ENCODE assay signal across 12 cellular contexts in the genomic region with DNA sequence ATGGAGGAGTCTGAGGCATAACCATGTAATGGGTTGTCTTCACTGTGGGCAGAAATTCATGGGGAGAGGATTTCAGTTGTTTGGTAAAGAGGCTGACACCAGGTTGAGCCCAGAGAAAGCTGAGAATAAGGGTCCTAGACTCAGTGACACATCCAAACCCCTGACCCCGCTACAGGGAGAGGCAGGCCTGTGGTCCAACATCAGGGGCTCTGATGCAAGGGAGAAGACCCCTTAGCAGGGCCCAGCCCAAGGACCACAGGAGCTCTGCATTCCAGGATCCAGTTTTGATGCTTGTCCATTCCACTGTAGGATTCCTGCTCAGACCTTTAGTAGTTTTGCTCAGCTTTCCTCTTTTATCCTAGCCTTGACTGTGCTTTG. TPM values are rescaled to one million over a fixed set of nuclear protein-coding genes. Genes with fewer than 3 reads are reported as not detected.
A peak's percentile ranks its signal among the peaks of the same experiment; 100 is the strongest.
DNase-seq lines count a peak whose midpoint lies in the region; ATAC-seq, FAIRE-seq and TF ChIP-seq lines count a peak whose summit lies in the region.
"Had no signal": no experiment of that assay in that cellular context is flagged by ENCODE, and none has a peak within 500 bp of the region (broad histone marks: within the 10 kb centered on the region; RNA-seq: fewer than 3 reads in every experiment).

No MANE protein-coding gene starts in this region.

- SMC1A ChIA-PET in GM12878 (lab: Charles Lee; ENCODE audit: uncharacterized antibody, unreplicated experiment) = interaction anchor here (0.9 to 5.7 kb wide), 9 partner anchors 13 to 145 kb away, joined by 3 to 142 read pairs (median 5); a partner anchor contains a TSS

- H3K27me3 ChIP-seq in Loucy (ENCODE audit: insufficient read depth, low read length, poor library complexity, severe bottlenecking) (peaks cover 12% of the 10 kb centered on the region), GM12878 (replicated peaks in 1 of 2; ENCODE audit: control insufficient read depth in 2 of 2, insufficient read depth in 2 of 2, low read length in 1 of 2) (no peaks in the 10 kb centered on the region), smooth muscle cell (ENCODE audit: low read depth) (no peaks in the 10 kb centered on the region), SJCRH30 (no peaks in the 10 kb centered on the region)
- H3K27me3 ChIP-seq: ovary had no signal

- no peak for TF ChIP-seq RAD21 in GM12878 (IDR thresholded peaks at IDR 0.05; ENCODE audit: insufficient read depth, low read depth, low read length)

- H3K36me3 ChIP-seq in Loucy (ENCODE audit: insufficient read depth, low read length) (no peaks in the 10 kb centered on the region; the same call in 1 of the 2 replicates), GM12878 (ENCODE audit: control insufficient read depth in 2 of 2, insufficient read depth in 2 of 2, low read length in 1 of 2) (peaks cover 4 to 6% of the 10 kb centered on the region in 2 experiments; a peak in 3 of 4 replicates), smooth muscle cell (ENCODE audit: low read depth) (no peaks in the 10 kb centered on the region), SJCRH30 (no peaks in the 10 kb centered on the region)
- H3K36me3 ChIP-seq: ovary had no signal

- H3K79me2 ChIP-seq in Loucy (ENCODE audit: insufficient read depth, low read length) (no peaks in the 10 kb centered on the region), GM12878 (ENCODE audit: control insufficient read depth, insufficient read depth, low read length) (no peaks in the 10 kb centered on the region; the same call in 1 of the 2 replicates), smooth muscle cell (ENCODE audit: low read depth) (no peaks in the 10 kb centered on the region)

- H3K4me1 ChIP-seq in Loucy (ENCODE audit: insufficient read depth, low read length, poor library complexity, severe bottlenecking) (peaks cover 51% of the 10 kb centered on the region), GM12878 (ENCODE audit: control insufficient read depth, insufficient read depth, low read length) (peaks cover 53% of the 10 kb centered on the region), smooth muscle cell (ENCODE audit: low read depth) (no peaks in the 10 kb centered on the region), SJCRH30 (no peaks in the 10 kb centered on the region)

- peaks cover 11% of the 10 kb centered on the region for H3K9me3 Mint-ChIP-seq in activated CD4-positive, alpha-beta T cell treated with anti-CD3 and anti-CD28 coated beads, Interleukin-2, amount 10 ng/mL, durations not matched to agents 24 days and 14 days

- TF ChIP-seq CTCF in Loucy (conservative IDR thresholded peaks at IDR 0.05; ENCODE audit: low read length) (no peak), GM12878 (IDR thresholded peaks at IDR 0.05 in 2 of 3, conservative IDR thresholded peaks at IDR 0.05 in 1 of 3; ENCODE audit: control insufficient read depth in 2 of 3, extremely low read depth in 1 of 3, insufficient read depth in 1 of 3, low read depth in 3 of 3, low read length in 3 of 3) (no peak), smooth muscle cell (IDR thresholded peaks at IDR 0.05; ENCODE audit: borderline replicate concordance, insufficient read depth, poor library complexity, severe bottlenecking) (no peak)

- in situ Hi-C loops in GM12878 (cut with MboI) = no loop called here

- H3F3A ChIP-seq in Loucy (ENCODE audit: low read depth) (no peaks in the 10 kb centered on the region), smooth muscle cell (ENCODE audit: low read depth) (no peaks in the 10 kb centered on the region)

- peaks cover 80% of the 10 kb centered on the region for H3K4me1 Mint-ChIP-seq in activated CD4-positive, alpha-beta T cell treated with anti-CD3 and anti-CD28 coated beads, Interleukin-2, amount 10 ng/mL, durations not matched to agents 24 days and 14 days

- 29% methylated on average over 1 of the region's 1 CpG for WGBS in GM12878 (ENCODE audit: insufficient coverage, insufficient replicate concordance, low lambda C conversion rate, missing lambda C conversion rate)
- 100% methylated on average over 1 of the region's 1 CpG for WGBS in smooth muscle cell (ENCODE audit: low lambda C conversion rate)

- CTCF ChIA-PET in GM12878 (lab: Yijun Ruan, JAX) = interaction anchor here (0.6 to 4.7 kb wide), 9 partner anchors 10 to 326 kb away, joined by 3 to 59 read pairs (median 4); a partner anchor contains a TSS

- no peak for TF ChIP-seq EP300 in GM12878 (IDR thresholded peaks at IDR 0.05; ENCODE audit: borderline replicate concordance in 1 of 2, control insufficient read depth in 1 of 2, low read depth in 2 of 2, low read length in 2 of 2)

- peaks cover 56% of the 10 kb centered on the region for H3K36me3 Mint-ChIP-seq in activated CD4-positive, alpha-beta T cell treated with anti-CD3 and anti-CD28 coated beads, Interleukin-2, amount 10 ng/mL, durations not matched to agents 24 days and 14 days (ENCODE audit: low read depth)

- H3K27me3 Mint-ChIP-seq in activated CD4-positive, alpha-beta T cell treated with anti-CD3 and anti-CD28 coated beads, Interleukin-2, amount 10 ng/mL, durations not matched to agents 24 days and 14 days = no peaks in the 10 kb centered on the region

- H3K4me3 ChIP-seq in Loucy (ENCODE audit: low read length, poor library complexity, severe bottlenecking) (peak overlapping the region; percentile 29), GM12878 (0 out of 2 replicates have a peak overlapping the region, but pooled peaks have one; percentile 0), smooth muscle cell (no peak overlapping the region), SJCRH30 (no peak overlapping the region)
- H3K4me3 ChIP-seq: ovary had no signal

- TF ChIP-seq POLR2A in GM12878 (IDR thresholded peaks at IDR 0.05; ENCODE audit: low read depth, low read length) = no peak

- intact Hi-C loops in activated CD4-positive, alpha-beta T cell treated with anti-CD3 and anti-CD28 coated beads, Interleukin-2, amount 10 ng/mL, durations not matched to agents 24 days and 14 days (cut with micrococcal nuclease) = loop anchor here (1.0 to 5.0 kb wide), 9 partner anchors 22 to 832 kb away; a partner anchor contains a TSS
- intact Hi-C loops in GM12878 (cut with micrococcal nuclease; ENCODE audit: unreplicated experiment) = loop anchor here (1.0 to 2.0 kb wide), 2 partner anchors 21 to 58 kb away; no protein-coding TSS in a partner anchor

- H2AFZ ChIP-seq in Loucy (ENCODE audit: low read length) = no peak overlapping the region
- H2AFZ ChIP-seq in GM12878 (ENCODE audit: control insufficient read depth, low read depth, low read length) = no peak overlapping the region
- H2AFZ ChIP-seq in smooth muscle cell (ENCODE audit: low read depth) = no peak overlapping the region

- H3K9me3 ChIP-seq in Loucy (ENCODE audit: insufficient read depth, low read depth, low read length) = no peaks in the 10 kb centered on the region
- H3K9me3 ChIP-seq in GM12878 (replicated peaks; ENCODE audit: control insufficient read depth, insufficient read depth, low read length) = peaks cover 10% of the 10 kb centered on the region
- H3K9me3 ChIP-seq in smooth muscle cell (replicated peaks; ENCODE audit: low read depth) = no peaks in the 10 kb centered on the region
- peaks cover 3% of the 10 kb centered on the region; the same call in 1 of the 2 replicates for H3K9me3 ChIP-seq in SJCRH30 (replicated peaks)
- H3K9me3 ChIP-seq: ovary had no signal

- H4K20me1 ChIP-seq in Loucy (ENCODE audit: insufficient read depth, low read length, poor library complexity, severe bottlenecking) = peaks cover 10% of the 10 kb centered on the region
- H4K20me1 ChIP-seq in GM12878 (ENCODE audit: control insufficient read depth, insufficient read depth) = no peaks in the 10 kb centered on the region
- no peaks in the 10 kb centered on the region for H4K20me1 ChIP-seq in smooth muscle cell (ENCODE audit: low read depth)

- POLR2A ChIA-PET in GM12878 (lab: Charles Lee) = interaction anchor here (0.5 to 4.6 kb wide), 6 partner anchors 10 to 69 kb away, joined by 3 to 108 read pairs (median 8); a partner anchor contains a TSS

- no peak for ATAC-seq in GM12878
- ATAC-seq in GM18517 (IDR thresholded peaks at IDR 0.05; ENCODE audit: unreplicated experiment) = no peak

- H3K27ac Mint-ChIP-seq in activated CD4-positive, alpha-beta T cell treated with anti-CD3 and anti-CD28 coated beads, Interleukin-2, amount 10 ng/mL, durations not matched to agents 24 days and 14 days = peak overlapping the region; percentile 99

- RAD21 ChIA-PET in GM12878 (lab: Charles Lee; ENCODE audit: unreplicated experiment) = interaction anchor here (1.1 to 5.5 kb wide), 8 partner anchors 10 to 189 kb away, joined by 3 to 90 read pairs (median 10); a partner anchor contains a TSS

- BruUV-seq in GM12878 (replicated peaks; lab: Mats Ljungman, UMichigan) = no TSS peak

- H3K27ac ChIP-seq in GM12878 (ENCODE audit: control insufficient read depth, insufficient read depth) (peak overlapping the region; percentile 92), smooth muscle cell (ENCODE audit: low read depth) (peak overlapping the region; percentile 28), SJCRH30 (no peak overlapping the region)
- H3K27ac ChIP-seq: ovary had no signal

- peak overlapping the region; percentile 78 for H3K4me3 Mint-ChIP-seq in activated CD4-positive, alpha-beta T cell treated with anti-CD3 and anti-CD28 coated beads, Interleukin-2, amount 10 ng/mL, durations not matched to agents 24 days and 14 days

- no peak for DNase-seq in activated CD4-positive, alpha-beta T cell treated with anti-CD3 and anti-CD28 coated beads, Interleukin-2, amount 10 ng/mL, durations not matched to agents 24 days and 14 days
- DNase-seq in activated CD4-positive, alpha-beta T cell treated with anti-CD3 and anti-CD28 coated beads for 4 hours = no peak
- DNase-seq in GM12878 (ENCODE audit: low read depth, low spot score) (no peak), smooth muscle cell (lab: John Stamatoyannopoulos, UW; ENCODE audit: unreplicated experiment) (no peak), SKM-1 (lab: John Stamatoyannopoulos, UW; ENCODE audit: unreplicated experiment) (no peak), SJCRH30 (no peak)
- DNase-seq: DMS 273 treated with DMSO at 0.1 percent for 48 hours, NCI-H187 treated with DMSO at 0.1 percent for 48 hours, ovary, Right ventricle myocardium superior had no signal

- peak overlapping the region; percentile 65 for H3K4me2 ChIP-seq in Loucy (ENCODE audit: low read depth, low read length, poor library complexity, severe bottlenecking)
- peak overlapping the region; percentile 73 for H3K4me2 ChIP-seq in GM12878 (ENCODE audit: control insufficient read depth, insufficient read depth)
- H3K4me2 ChIP-seq in smooth muscle cell = no peak overlapping the region

- no peaks in the 10 kb centered on the region for H3K9me2 ChIP-seq in Loucy (replicated peaks; ENCODE audit: low read depth, low read length)

- H3K9ac ChIP-seq in Loucy (ENCODE audit: low read depth, low read length, poor library complexity, severe bottlenecking) (no peak overlapping the region), GM12878 (ENCODE audit: control insufficient read depth, insufficient read depth, low read length) (peak overlapping the region; percentile 61), smooth muscle cell (ENCODE audit: low read depth) (no peak overlapping the region)

- no peak for FAIRE-seq in GM12878 (lab: Jason Lieb, UNC)

RNA-seq across cellular contexts. Expression of a gene that starts 15.5 kb away (rescaled TPM):
- 4.6 and 4.9 TPM in 2 replicates for total RNA-seq in activated CD4-positive, alpha-beta T cell treated with anti-CD3 and anti-CD28 coated beads, Interleukin-2, amount 10 ng/mL, durations not matched to agents 24 days and 14 days
- total RNA-seq in GM12878 (2013; cell fraction: nucleolus; rRNA removed) = 1.0 TPM in 2 replicates
- 2.2 and 3.1 TPM in 2 replicates for total RNA-seq in GM12878 (2014; rRNA removed)
- 0.76 and 1.1 TPM in 2 replicates for total RNA-seq in GM12878 (2014; rRNA removed; fragmentation: Illumina TruSeq; extraction: Trizol)
- 2.1 and 2.4 TPM in 2 replicates for total RNA-seq in GM12878 (2021)
- polyA plus RNA-seq in GM12878 (2011; ENCODE audit: low read depth) = 0.76 TPM
- 1.9 and 3.0 TPM in 2 replicates for polyA plus RNA-seq in GM12878 (2011; rRNA removed)
- 8.1 and 9.1 TPM in 2 replicates for polyA plus RNA-seq in GM12878 (2011; cell fraction: cytosol; rRNA removed)
- polyA plus RNA-seq in GM12878 (2011; cell fraction: nucleus; rRNA removed) = 7.7 and 8.0 TPM in 2 replicates
- polyA plus RNA-seq in GM12878 (2012) = 1.1 and 1.3 TPM in 2 replicates
- polyA plus RNA-seq in GM12878 (2014; fragmentation: Illumina TruSeq; extraction: Trizol) = 1.1 and 1.2 TPM in 2 replicates
- polyA plus RNA-seq in GM12878 (2014; fragmentation: Nextera tagmentation; extraction: Ambion mirVana) = under 1 TPM; 0.06 to 0.35 TPM
- 2.7 and 3.4 TPM in 2 replicates for polyA plus RNA-seq in GM12878 (2014; rRNA removed)
- polyA plus RNA-seq in GM12878 (2016; fragmentation: Nextera tagmentation; extraction: Ambion mirVana) = 1 to 10 TPM; 1.8 TPM
- polyA minus RNA-seq in GM12878 (2011; rRNA and poly(A)+ RNA removed) = 2.8 and 6.9 TPM in 2 replicates
- polyA minus RNA-seq in GM12878 (2011; cell fraction: cytosol; rRNA and poly(A)+ RNA removed) = 1.2 and 3.3 TPM in 2 replicates
- 1.6 and 1.7 TPM in 2 replicates for polyA minus RNA-seq in GM12878 (2011; cell fraction: nucleus; rRNA and poly(A)+ RNA removed)
- total RNA-seq in smooth muscle cell = 2.6 and 4.4 TPM in 2 replicates
- polyA plus RNA-seq in smooth muscle cell = 2.9 and 3.2 TPM in 2 replicates
- total RNA-seq in SJCRH30 (2014; rRNA removed; shearing (Covaris generic)) = 0.18 TPM in 1 of 2 replicates, not detected in the other

Comparison
In these comparisons a context has a peak if more than half of its experiments do, and no peak if none do; other contexts are left out.
1. H3K4me3 ChIP-seq: peak in Loucy (single experiment) and GM12878 (single experiment); none in smooth muscle cell (single experiment) and SJCRH30 (single experiment).